ENCODE assay signal across 8 cellular contexts in the genomic region with DNA sequence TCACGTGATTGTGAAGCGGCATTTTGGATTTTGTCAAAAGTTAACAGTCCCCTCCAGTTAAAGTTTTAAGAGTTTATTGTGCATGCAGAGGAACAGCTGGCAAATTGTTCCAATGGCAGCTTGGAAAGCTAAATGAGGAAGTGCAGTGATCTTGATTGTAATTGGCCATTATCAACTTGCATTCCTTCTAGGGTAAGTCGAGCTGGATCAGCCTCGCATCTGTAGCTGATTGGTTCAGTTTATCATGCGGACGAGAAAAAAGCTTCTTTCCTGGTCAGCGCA. TPM values are rescaled to one million over a fixed set of nuclear protein-coding genes. Genes with fewer than 3 reads are reported as not detected.
A peak's percentile ranks its signal among the peaks of the same experiment; 100 is the strongest.
DNase-seq lines count a peak whose midpoint lies in the region; ATAC-seq, FAIRE-seq and TF ChIP-seq lines count a peak whose summit lies in the region.

No MANE protein-coding gene starts in this region.

- H3K9me3 ChIP-seq in ascending aorta (no peaks in the 10 kb centered on the region), iPS-20b (ENCODE audit: insufficient read depth, low read depth, low read length) (no peaks in the 10 kb centered on the region)

- peak overlapping the region; percentile 78; the same call in 1 of the 2 replicates for H3K9ac ChIP-seq in iPS-20b (ENCODE audit: low read depth, low read length)

- intact Hi-C loops in ascending aorta (cut with DNase I) = loop anchor here (2.0 kb wide), 1 partner anchor 64 kb away; the partner anchor contains the start of genes BUD31 and PDAP1

- no peaks in the 10 kb centered on the region for H3K36me3 ChIP-seq in ascending aorta
- peaks cover 16% of the 10 kb centered on the region; the same call in 1 of the 2 replicates for H3K36me3 ChIP-seq in iPS-20b (ENCODE audit: insufficient read depth, low read depth, low read length)

- DNase-seq in CMK (ENCODE audit: low read depth) = peak; percentile 31
- peak; percentile 44 for DNase-seq in GM19239 (ENCODE audit: insufficient read length, low spot score)
- DNase-seq in NCI-H2196 (lab: John Stamatoyannopoulos, UW; ENCODE audit: unreplicated experiment) = peak; percentile 33
- no peak for DNase-seq in ascending aorta (ENCODE audit: low spot score in 2 of 2)
- no peak for DNase-seq in DMS153 treated with DMSO at 0.1 percent for 48 hours (lab: John Stamatoyannopoulos, UW; ENCODE audit: unreplicated experiment)

- ATAC-seq in GM18520 (IDR thresholded peaks at IDR 0.05; ENCODE audit: unreplicated experiment) = no peak

- H3K4me1 ChIP-seq in ascending aorta (peaks cover 0 to 14% of the 10 kb centered on the region in 2 donors), iPS-20b (ENCODE audit: insufficient read depth, low read length) (no peaks in the 10 kb centered on the region)

- TF ChIP-seq CTCF in ascending aorta (IDR thresholded peaks at IDR 0.05) = no peak

- FAIRE-seq in GM19239 (lab: Jason Lieb, UNC) = peak; percentile 88

- peak overlapping the region in 1 of 2 donors; percentile 83 for H3K27ac ChIP-seq in ascending aorta
- H3K27ac ChIP-seq in iPS-20b (ENCODE audit: low read length) = peak overlapping the region; percentile 41
- peak overlapping the region in 20 of 21 experiments; percentile 64 to 91 (median 84) for H3K27ac ChIP-seq in skin epidermis

- H3K27me3 ChIP-seq in ascending aorta = no peaks in the 10 kb centered on the region
- H3K27me3 ChIP-seq in iPS-20b (ENCODE audit: insufficient read depth, low read length) = no peaks in the 10 kb centered on the region

- H3K4me3 ChIP-seq in ascending aorta (peak overlapping the region; percentile 61 to 95), iPS-20b (ENCODE audit: low read length) (peak overlapping the region; percentile 86), skin epidermis (peak overlapping the region; percentile 58 to 89 (median 82))

RNA-seq across cellular contexts. Expression of gene ZNF789, which starts 0.6 kb away (rescaled TPM):
- 4.2 TPM for total RNA-seq in ascending aorta

RNA-seq across cellular contexts. Expression of gene ATP5MF, which starts 7.3 kb away (rescaled TPM):
- 893 TPM for total RNA-seq in ascending aorta

RNA-seq across cellular contexts. Expression of gene ZNF394, which starts 26.8 kb away (rescaled TPM):
- 25.7 TPM for total RNA-seq in ascending aorta

RNA-seq across cellular contexts. Expression of gene ZKSCAN5, which starts 31.2 kb away (rescaled TPM):
- 4.4 TPM for total RNA-seq in ascending aorta

RNA-seq across cellular contexts. Expression of gene CPSF4, which starts 34.5 kb away (rescaled TPM):
- 38.0 TPM for total RNA-seq in ascending aorta

Comparison
In these comparisons a context has a peak if more than half of its experiments do, and no peak if none do; other contexts are left out.
1. DNase-seq: peak in CMK (single experiment), GM19239 (single experiment) and NCI-H2196 (single experiment); none in ascending aorta (0 of 2) and DMS153 treated with DMSO at 0.1 percent for 48 hours (single experiment).
2. Peak in every context shown above with its lines, with median percentiles within 50 percentile points of each other: H3K4me3 ChIP-seq.